In genomic region chr6:12567682-12568081, GRCh38 we compare ENCODE assay signal across 19 cellular contexts.
"Had no signal": no experiment of that assay in that cellular context is flagged by ENCODE, and none has a peak within 500 bp of the region (broad histone marks: within the 10 kb centered on the region; RNA-seq: fewer than 3 reads in every experiment).

No MANE protein-coding gene starts in this region.

- H3K36me3 ChIP-seq: left lung, neutrophil, ovary, thyroid gland had no signal

- DNase-seq: activated CD4-positive, alpha-beta memory T cell treated with anti-CD3 and anti-CD28 coated beads for 36 hours; activated CD4-positive, alpha-beta T cell treated with anti-CD3 and anti-CD28 coated beads for 48 hours; activated naive CD4-positive, alpha-beta T cell treated with Interleukin-2 at 50 U/mL for 16 hours; activated naive CD8-positive, alpha-beta T cell treated with anti-CD3 and anti-CD28 coated beads for 36 hours; activated T-cell treated with anti-CD3 and anti-CD28 coated beads, Interleukin-2, amount 50 U/mL, for 48 hours; central memory CD4-positive, alpha-beta T cell; effector CD4-positive, alpha-beta T cell; foreskin keratinocyte; left lung; ovary; psoas muscle; right cardiac atrium; stimulated activated CD4-positive, alpha-beta T cell treated with anti-CD3 and anti-CD28 coated beads, Interleukin-1b, Interleukin-23, amount 100 ng/mL, for 48 hours; substantia nigra; T-helper 17 cell; thyroid gland had no signal

- H3K27ac ChIP-seq: foreskin keratinocyte, left lung, neutrophil, ovary, psoas muscle, thyroid gland had no signal

- H3K27me3 ChIP-seq: foreskin keratinocyte, left lung, neutrophil, ovary, thyroid gland had no signal

- FAIRE-seq: astrocyte, urothelium cell line had no signal

- H3K4me1 ChIP-seq: psoas muscle had no signal

- H3K4me3 ChIP-seq: left lung, ovary, psoas muscle, thyroid gland had no signal

- H3K9me3 ChIP-seq: left lung, neutrophil, ovary, thyroid gland had no signal
